Comparison of ENCODE assay signal across 1 cellular context in the genomic region with DNA sequence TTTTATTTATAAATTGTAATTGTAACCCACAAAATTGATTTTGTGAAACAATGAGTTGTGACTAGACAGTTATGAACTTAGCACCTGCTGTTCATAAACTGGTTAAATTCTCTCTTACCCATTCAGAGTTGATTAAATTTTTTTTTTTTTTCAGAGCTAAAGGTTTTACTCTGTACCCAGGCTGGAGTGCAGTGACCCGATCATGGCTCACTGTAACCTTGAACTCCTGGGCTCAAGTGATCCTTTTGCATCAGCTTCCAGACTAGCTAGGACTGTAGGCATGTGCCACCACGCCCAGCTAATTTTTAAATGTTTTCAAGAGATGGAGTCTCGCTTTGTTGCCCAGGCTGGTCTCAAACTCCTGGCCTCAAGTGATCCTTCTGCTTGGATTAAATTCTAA.
TF ChIP-seq lines count a peak whose summit lies in the region.

No MANE protein-coding gene starts in this region.

TF ChIP-seq in liver, 16 proteins besides CTCF, POLR2A, EP300 and RAD21 (continued from another document):
- TF ChIP-seq SP1 (IDR thresholded peaks at IDR 0.05) (peak; percentile 56), EGR1 (IDR thresholded peaks at IDR 0.05; ENCODE audit: low read depth in 2 of 2) (no peak), RXRA (IDR thresholded peaks at IDR 0.05) (peak; percentile 93 to 95), FOXA2 (IDR thresholded peaks at IDR 0.05) (no peak), NR2F2 (IDR thresholded peaks at IDR 0.05) (peak; percentile 75)
- TF ChIP-seq, protein P1, sequence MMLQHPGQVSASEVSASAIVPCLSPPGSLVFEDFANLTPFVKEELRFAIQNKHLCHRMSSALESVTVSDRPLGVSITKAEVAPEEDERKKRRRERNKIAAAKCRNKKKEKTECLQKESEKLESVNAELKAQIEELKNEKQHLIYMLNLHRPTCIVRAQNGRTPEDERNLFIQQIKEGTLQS (IDR thresholded peaks at IDR 0.05), result peak; percentile 77
- TF ChIP-seq, protein P2, sequence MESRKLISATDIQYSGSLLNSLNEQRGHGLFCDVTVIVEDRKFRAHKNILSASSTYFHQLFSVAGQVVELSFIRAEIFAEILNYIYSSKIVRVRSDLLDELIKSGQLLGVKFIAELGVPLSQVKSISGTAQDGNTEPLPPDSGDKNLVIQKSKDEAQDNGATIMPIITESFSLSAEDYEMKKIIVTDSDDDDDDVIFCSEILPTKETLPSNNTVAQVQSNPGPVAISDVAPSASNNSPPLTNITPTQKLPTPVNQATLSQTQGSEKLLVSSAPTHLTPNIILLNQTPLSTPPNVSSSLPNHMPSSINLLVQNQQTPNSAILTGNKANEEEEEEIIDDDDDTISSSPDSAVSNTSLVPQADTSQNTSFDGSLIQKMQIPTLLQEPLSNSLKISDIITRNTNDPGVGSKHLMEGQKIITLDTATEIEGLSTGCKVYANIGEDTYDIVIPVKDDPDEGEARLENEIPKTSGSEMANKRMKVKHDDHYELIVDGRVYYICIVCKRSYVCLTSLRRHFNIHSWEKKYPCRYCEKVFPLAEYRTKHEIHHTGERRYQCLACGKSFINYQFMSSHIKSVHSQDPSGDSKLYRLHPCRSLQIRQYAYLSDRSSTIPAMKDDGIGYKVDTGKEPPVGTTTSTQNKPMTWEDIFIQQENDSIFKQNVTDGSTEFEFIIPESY (IDR thresholded peaks at IDR 0.05), result peak; percentile 18
